1 cellular context compared by ENCODE assay signal in the genomic region with DNA sequence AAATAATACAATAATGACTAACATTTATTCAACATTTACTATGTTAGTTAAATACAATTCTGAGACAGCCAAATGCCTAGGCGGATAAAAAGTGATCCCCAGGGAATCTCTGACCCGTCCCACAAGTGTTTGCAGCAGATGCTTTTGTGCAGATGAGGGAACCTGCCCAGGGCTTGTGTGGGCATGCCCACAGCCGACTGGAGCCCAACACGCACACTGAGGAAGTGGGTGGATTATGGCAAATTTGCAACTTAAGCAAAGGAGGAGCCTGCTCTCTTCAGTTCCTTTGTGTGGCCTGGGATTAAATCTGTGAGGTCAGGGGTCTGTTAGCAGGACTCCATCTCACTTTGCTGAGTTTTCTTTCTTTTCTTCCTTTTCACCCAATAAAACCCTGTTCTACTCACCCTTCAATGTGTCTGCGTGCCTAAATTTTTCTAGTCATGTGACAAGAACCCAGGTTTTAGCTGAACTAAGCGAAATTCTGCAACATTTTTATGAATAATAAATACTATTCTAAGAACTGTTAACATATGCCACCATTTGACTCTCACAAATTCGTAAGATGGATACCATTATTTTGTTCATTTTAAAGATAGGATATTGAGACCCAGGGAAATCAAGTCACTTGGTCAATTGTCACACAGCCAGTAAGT.
TF ChIP-seq lines count a peak whose summit lies in the region.

No MANE protein-coding gene starts in this region.

TF ChIP-seq in SK-N-SH, 30 proteins besides CTCF, POLR2A, EP300 and RAD21 (continued from another document):
- TF ChIP-seq, protein P1, sequence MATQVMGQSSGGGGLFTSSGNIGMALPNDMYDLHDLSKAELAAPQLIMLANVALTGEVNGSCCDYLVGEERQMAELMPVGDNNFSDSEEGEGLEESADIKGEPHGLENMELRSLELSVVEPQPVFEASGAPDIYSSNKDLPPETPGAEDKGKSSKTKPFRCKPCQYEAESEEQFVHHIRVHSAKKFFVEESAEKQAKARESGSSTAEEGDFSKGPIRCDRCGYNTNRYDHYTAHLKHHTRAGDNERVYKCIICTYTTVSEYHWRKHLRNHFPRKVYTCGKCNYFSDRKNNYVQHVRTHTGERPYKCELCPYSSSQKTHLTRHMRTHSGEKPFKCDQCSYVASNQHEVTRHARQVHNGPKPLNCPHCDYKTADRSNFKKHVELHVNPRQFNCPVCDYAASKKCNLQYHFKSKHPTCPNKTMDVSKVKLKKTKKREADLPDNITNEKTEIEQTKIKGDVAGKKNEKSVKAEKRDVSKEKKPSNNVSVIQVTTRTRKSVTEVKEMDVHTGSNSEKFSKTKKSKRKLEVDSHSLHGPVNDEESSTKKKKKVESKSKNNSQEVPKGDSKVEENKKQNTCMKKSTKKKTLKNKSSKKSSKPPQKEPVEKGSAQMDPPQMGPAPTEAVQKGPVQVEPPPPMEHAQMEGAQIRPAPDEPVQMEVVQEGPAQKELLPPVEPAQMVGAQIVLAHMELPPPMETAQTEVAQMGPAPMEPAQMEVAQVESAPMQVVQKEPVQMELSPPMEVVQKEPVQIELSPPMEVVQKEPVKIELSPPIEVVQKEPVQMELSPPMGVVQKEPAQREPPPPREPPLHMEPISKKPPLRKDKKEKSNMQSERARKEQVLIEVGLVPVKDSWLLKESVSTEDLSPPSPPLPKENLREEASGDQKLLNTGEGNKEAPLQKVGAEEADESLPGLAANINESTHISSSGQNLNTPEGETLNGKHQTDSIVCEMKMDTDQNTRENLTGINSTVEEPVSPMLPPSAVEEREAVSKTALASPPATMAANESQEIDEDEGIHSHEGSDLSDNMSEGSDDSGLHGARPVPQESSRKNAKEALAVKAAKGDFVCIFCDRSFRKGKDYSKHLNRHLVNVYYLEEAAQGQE (IDR thresholded peaks at IDR 0.05; ENCODE audit: low read depth, low read length), result no peak
- TF ChIP-seq FOXM1 (IDR thresholded peaks at IDR 0.05; ENCODE audit: low read depth), result no peak
- TF ChIP-seq TEAD4 (IDR thresholded peaks at IDR 0.05; ENCODE audit: borderline replicate concordance, insufficient read depth), result no peak
